In genomic region chr16:2040450-2041105, GRCh38 we compare ENCODE assay signal across 15 cellular contexts. TPM values are rescaled to one million over a fixed set of nuclear protein-coding genes. Genes with fewer than 3 reads are reported as not detected.
DNase-seq lines count a peak whose midpoint lies in the region; ATAC-seq, FAIRE-seq and TF ChIP-seq lines count a peak whose summit lies in the region.
"Had no signal": no experiment of that assay in that cellular context is flagged by ENCODE, and none has a peak within 500 bp of the region (broad histone marks: within the 10 kb centered on the region; RNA-seq: fewer than 3 reads in every experiment).

No MANE protein-coding gene starts in this region.

- no peak for FAIRE-seq in HTR-8/SVneo (lab: Jason Lieb, UNC)
- FAIRE-seq: G401.6 had no signal

- TF ChIP-seq CTCF in AG04450 (IDR thresholded peaks at IDR 0.05; ENCODE audit: low read depth, low read length): no peak
- TF ChIP-seq CTCF in PC-3 (conservative IDR thresholded peaks at IDR 0.05; ENCODE audit: low read depth, low read length): no peak
- no peak for TF ChIP-seq CTCF in esophagus squamous epithelium (IDR thresholded peaks at IDR 0.05)

- H3K27ac ChIP-seq in AG04450 (ENCODE audit: low read depth, low read length): peak overlapping the region; percentile 91
- peak overlapping the region; percentile 100 for H3K27ac ChIP-seq in PC-3 (ENCODE audit: low read length)
- peak overlapping the region; percentile 75 to 92 (median 85) for H3K27ac ChIP-seq in esophagus squamous epithelium
- H3K27ac ChIP-seq: neural progenitor cell had no signal

- BruUV-seq in PC-3 (replicated peaks; lab: Mats Ljungman, UMichigan): TSS peak; percentile 40

- H3K4me3 ChIP-seq in AG04450 (ENCODE audit: low read depth, low read length) (no peak overlapping the region), PC-3 (ENCODE audit: low read length) (no peak overlapping the region), esophagus squamous epithelium (no peak overlapping the region)
- H3K4me3 ChIP-seq: neural progenitor cell had no signal

- intact Hi-C loops in PC-3 (cut with micrococcal nuclease): no loop called here
- intact Hi-C loops in esophagus squamous epithelium (cut with DNase I): no loop called here
- intact Hi-C loops in sciatic nerve (cut with DNase I): no loop called here

- peak overlapping the region; percentile 52 for H3K4me2 ChIP-seq in PC-3 (ENCODE audit: low read length)
- H3K4me2 ChIP-seq: neural progenitor cell had no signal

- no peaks in the 10 kb centered on the region for H3F3A ChIP-seq in PC-3 (ENCODE audit: low read length, unreplicated experiment)

- peaks cover 71% of the 10 kb centered on the region for H3K4me1 ChIP-seq in PC-3 (ENCODE audit: insufficient read depth, low read length)
- H3K4me1 ChIP-seq in esophagus squamous epithelium: peaks cover 45 to 100% (median 77%) of the 10 kb centered on the region in 3 donors

- no peaks in the 10 kb centered on the region for H3K9me2 ChIP-seq in PC-3 (replicated peaks; ENCODE audit: low read length)

- POLR2A ChIA-PET in AG04450 (lab: Yijun Ruan, JAX): interaction anchor here (0.5 to 2.2 kb wide), 4 partner anchors 31 to 347 kb away, joined by 3 to 12 read pairs (median 8); partner anchors contain the start of genes RPS2 and TRAF7
- POLR2A ChIA-PET in PC-3 (lab: Charles Lee; ENCODE audit: unreplicated experiment): no interaction called here

- DNase-seq in AG04450 (ENCODE audit: low read depth, low spot score) (no peak), PC-3 (peak; percentile 37), esophagus squamous epithelium (lab: John Stamatoyannopoulos, UW) (no peak), sciatic nerve (ENCODE audit: low spot score) (no peak), inferior parietal cortex (ENCODE audit: extremely low spot score) (no peak), NCI-H510A treated with DMSO at 0.1 percent for 48 hours (lab: John Stamatoyannopoulos, UW) (no peak), HTR-8/SVneo (ENCODE audit: insufficient read length, low spot score) (no peak)
- DNase-seq: activated T-cell treated with anti-CD3 and anti-CD28 coated beads, Interleukin-2, amount 50 U/mL, for 72 hours; AML-193; anterior cingulate cortex; NCI-H187 treated with DMSO at 0.1 percent for 48 hours; stimulated activated CD4-positive, alpha-beta T cell treated with anti-CD3 and anti-CD28 coated beads, Interleukin-4, amount 100 ng/mL, for 24 hours had no signal

- H3K9ac ChIP-seq in PC-3 (ENCODE audit: low read length): peak overlapping the region; percentile 89
- H3K9ac ChIP-seq: neural progenitor cell had no signal

- no peak for TF ChIP-seq POLR2A in esophagus squamous epithelium (IDR thresholded peaks at IDR 0.05)

- no peaks in the 10 kb centered on the region for H4K20me1 ChIP-seq in PC-3 (ENCODE audit: low read length)

- 92% methylated on average over 5 to 7 of the region's 20 CpGs for WGBS in esophagus squamous epithelium, 2 donors

- ATAC-seq in PC-3: peak; percentile 32
- peak; percentile 40 for ATAC-seq in sciatic nerve
- ATAC-seq in GM21390 (IDR thresholded peaks at IDR 0.05; ENCODE audit: unreplicated experiment): no peak
- ATAC-seq: activated T-cell treated with anti-CD3 and anti-CD28 coated beads, Interleukin-2, amount 50 U/mL, for 72 hours had no signal

- H3K36me3 ChIP-seq in PC-3 (ENCODE audit: low read depth, low read length) (no peaks in the 10 kb centered on the region; the same call in 1 of the 2 replicates), esophagus squamous epithelium (peaks cover 0 to 19% (median 0%) of the 10 kb centered on the region in 3 donors)
- H3K36me3 ChIP-seq: neural progenitor cell had no signal

- H3K9me3 ChIP-seq in AG04450 (ENCODE audit: control insufficient read depth, insufficient read depth, low read length) (no peaks in the 10 kb centered on the region; the same call in 1 of the 2 replicates), PC-3 (ENCODE audit: low read length) (no peaks in the 10 kb centered on the region), esophagus squamous epithelium (no peaks in the 10 kb centered on the region)

- H2AFZ ChIP-seq in PC-3 (ENCODE audit: low read length): no peak overlapping the region
- H2AFZ ChIP-seq: neural progenitor cell had no signal

- peaks cover 24% of the 10 kb centered on the region for H3K79me2 ChIP-seq in PC-3 (ENCODE audit: low read length)

- CTCF ChIA-PET in AG04450 (lab: Charles Lee) (interaction anchor here (2.4 kb wide), 1 partner anchor 100 kb away, joined by 9 read pairs; no protein-coding TSS in a partner anchor), PC-3 (lab: Charles Lee) (interaction anchor here (0.5 to 1.0 kb wide), 2 partner anchors 18 to 111 kb away, joined by 3 to 20 read pairs; no protein-coding TSS in a partner anchor)

- no peaks in the 10 kb centered on the region for H3K27me3 ChIP-seq in AG04450 (ENCODE audit: control insufficient read depth, insufficient read depth, low read length)
- H3K27me3 ChIP-seq in PC-3 (ENCODE audit: low read length): no peaks in the 10 kb centered on the region
- no peaks in the 10 kb centered on the region for H3K27me3 ChIP-seq in esophagus squamous epithelium
- H3K27me3 ChIP-seq: neural progenitor cell had no signal

RNA-seq across cellular contexts. Expression of gene NTHL1, which starts 7.1 kb away (rescaled TPM):
- 10.7 and 14.5 TPM in 2 replicates for polyA plus RNA-seq in AG04450 (2011; rRNA removed)
- 4.3 and 4.7 TPM in 2 replicates for polyA minus RNA-seq in AG04450 (2011; rRNA and poly(A)+ RNA removed)
- total RNA-seq in PC-3 (2014; rRNA removed) (87.1 and 90.1 TPM in 2 replicates), esophagus squamous epithelium (10 to 100 TPM in 2 of 4 donors, 1 to 10 TPM in 2; 7.8 to 26.0 (median 10.0) TPM), sciatic nerve (21.8 TPM)

RNA-seq across cellular contexts. Expression of gene TSC2, which starts 7.2 kb away (rescaled TPM):
- polyA plus RNA-seq in AG04450 (2011; rRNA removed): 35.9 and 42.2 TPM in 2 replicates
- 67.9 and 99.1 TPM in 2 replicates for polyA minus RNA-seq in AG04450 (2011; rRNA and poly(A)+ RNA removed)
- total RNA-seq in PC-3 (2014; rRNA removed) (59.3 and 64.4 TPM in 2 replicates), esophagus squamous epithelium (10 to 100 TPM; 22.8 to 79.7 (median 41.2) TPM), sciatic nerve (156 TPM)

RNA-seq across cellular contexts. Expression of gene NHERF2, which starts 13.9 kb away (rescaled TPM):
- polyA plus RNA-seq in AG04450 (2011; rRNA removed): 16.7 and 23.5 TPM in 2 replicates
- polyA minus RNA-seq in AG04450 (2011; rRNA and poly(A)+ RNA removed): 6.3 and 6.5 TPM in 2 replicates
- total RNA-seq in PC-3 (2014; rRNA removed): 145 and 160 TPM in 2 replicates
- total RNA-seq in esophagus squamous epithelium: 10 to 100 TPM; 11.6 to 31.7 (median 16.5) TPM
- 107 TPM for total RNA-seq in sciatic nerve

RNA-seq across cellular contexts. Expression of gene NPW, which starts 21.0 kb away (rescaled TPM):
- polyA plus RNA-seq in AG04450 (2011; rRNA removed): 0.66 and 0.94 TPM in 2 replicates
- polyA minus RNA-seq in AG04450 (2011; rRNA and poly(A)+ RNA removed): not detected in 2 replicates
- total RNA-seq in PC-3 (2014; rRNA removed): 3.8 and 5.6 TPM in 2 replicates
- under 1 TPM in 1 of 4 donors, not detected in 3; 0.48 TPM for total RNA-seq in esophagus squamous epithelium
- 0.36 TPM for total RNA-seq in sciatic nerve

RNA-seq across cellular contexts. Expression of gene ZNF598, which starts 31.0 kb away (rescaled TPM):
- polyA plus RNA-seq in AG04450 (2011; rRNA removed): 8.2 and 10.7 TPM in 2 replicates
- 7.2 and 7.8 TPM in 2 replicates for polyA minus RNA-seq in AG04450 (2011; rRNA and poly(A)+ RNA removed)
- total RNA-seq in PC-3 (2014; rRNA removed): 44.4 and 60.1 TPM in 2 replicates
- total RNA-seq in esophagus squamous epithelium: 10 to 100 TPM; 31.3 to 56.1 (median 40.9) TPM
- total RNA-seq in sciatic nerve: 34.5 TPM
